ENCODE assay signal across 16 cellular contexts in genomic region chr2:37283207-37283606, GRCh38. TPM values are rescaled to one million over a fixed set of nuclear protein-coding genes. Genes with fewer than 3 reads are reported as not detected.
DNase-seq lines count a peak whose midpoint lies in the region; ATAC-seq, FAIRE-seq and TF ChIP-seq lines count a peak whose summit lies in the region.
"Had no signal": no experiment of that assay in that cellular context is flagged by ENCODE, and none has a peak within 500 bp of the region (broad histone marks: within the 10 kb centered on the region; RNA-seq: fewer than 3 reads in every experiment).

No MANE protein-coding gene starts in this region.

- peak; percentile 89 for FAIRE-seq in H54 (lab: Jason Lieb, UNC)

- H3K9me3 ChIP-seq in thoracic aorta, result no peaks in the 10 kb centered on the region
- H3K9me3 ChIP-seq: body of pancreas, neutrophil had no signal

- peak overlapping the region; percentile 66 to 73 for H3K27ac ChIP-seq in thoracic aorta
- H3K27ac ChIP-seq: body of pancreas, neutrophil had no signal

- peak; percentile 27 for DNase-seq in H54 (ENCODE audit: insufficient read length, low spot score)
- peak; percentile 91 for DNase-seq in amniotic epithelial cell (ENCODE audit: low read depth)
- DNase-seq in fibroblast of the conjunctiva (ENCODE audit: low read depth), result peak; percentile 81
- no peak for DNase-seq in thoracic aorta (ENCODE audit: low spot score)
- DNase-seq in RPMI8226, result no peak
- DNase-seq in stimulated activated CD4-positive, alpha-beta T cell treated with anti-CD3 and anti-CD28 coated beads, Interleukin-4, amount 100 ng/mL, for 1 hour, result no peak
- DNase-seq: activated CD4-positive, CD25-positive, alpha-beta regulatory T cell; activated T-cell treated with anti-CD3 and anti-CD28 coated beads, Interleukin-2, amount 50 U/mL, for 24 hours; body of pancreas; foreskin melanocyte; left colon; NCI-H1105; NCI-H526; SHP77 treated with DMSO at 0.1 percent for 48 hours had no signal

- peaks cover 6% of the 10 kb centered on the region for H3K36me3 ChIP-seq in thoracic aorta
- H3K36me3 ChIP-seq: neutrophil had no signal

- no peak for TF ChIP-seq POLR2A in H54 (IDR thresholded peaks at IDR 0.05; ENCODE audit: low read depth, low read length)

- ATAC-seq in thoracic aorta (ENCODE audit: insufficient number of reproducible peaks, low FRiP score, low read depth), result peak; percentile 91
- ATAC-seq in GM21825 (IDR thresholded peaks at IDR 0.05; ENCODE audit: unreplicated experiment), result no peak
- ATAC-seq: body of pancreas, left colon had no signal

- peak overlapping the region; percentile 29 for H3K4me3 ChIP-seq in thoracic aorta
- H3K4me3 ChIP-seq: body of pancreas had no signal

- peaks cover 15 to 18% of the 10 kb centered on the region in 2 donors for H3K4me1 ChIP-seq in thoracic aorta (ENCODE audit: control insufficient read depth in 1 of 2, low read depth in 2 of 2)
- H3K4me1 ChIP-seq: body of pancreas had no signal

- H3K27me3 ChIP-seq in thoracic aorta (replicated peaks; ENCODE audit: insufficient read depth), result no peaks in the 10 kb centered on the region
- H3K27me3 ChIP-seq: body of pancreas, neutrophil had no signal

- no peak for TF ChIP-seq CTCF in thoracic aorta (IDR thresholded peaks at IDR 0.05)

RNA-seq across cellular contexts. Expression of gene PRKD3, which starts 41.4 kb away (rescaled TPM):
- total RNA-seq in thoracic aorta, result 10 to 100 TPM; 46.8 to 78.4 TPM

RNA-seq across cellular contexts. Expression of gene NDUFAF7, which starts 51.7 kb away (rescaled TPM):
- 10 to 100 TPM; 15.2 to 22.3 TPM for total RNA-seq in thoracic aorta

RNA-seq across cellular contexts. Expression of gene CEBPZ, which starts 51.8 kb away (rescaled TPM):
- total RNA-seq in thoracic aorta, result 10 to 100 TPM; 17.3 to 38.2 TPM

Comparison
In these comparisons a context has a peak if more than half of its experiments do, and no peak if none do; other contexts are left out.
1. DNase-seq: peak in H54 (single experiment), amniotic epithelial cell (single experiment) and fibroblast of the conjunctiva (single experiment); none in thoracic aorta (single experiment), RPMI8226 (single experiment) and stimulated activated CD4-positive, alpha-beta T cell treated with anti-CD3 and anti-CD28 coated beads, Interleukin-4, amount 100 ng/mL, for 1 hour (single experiment).